Comparison of ENCODE assay signal across 14 cellular contexts in the genomic region with DNA sequence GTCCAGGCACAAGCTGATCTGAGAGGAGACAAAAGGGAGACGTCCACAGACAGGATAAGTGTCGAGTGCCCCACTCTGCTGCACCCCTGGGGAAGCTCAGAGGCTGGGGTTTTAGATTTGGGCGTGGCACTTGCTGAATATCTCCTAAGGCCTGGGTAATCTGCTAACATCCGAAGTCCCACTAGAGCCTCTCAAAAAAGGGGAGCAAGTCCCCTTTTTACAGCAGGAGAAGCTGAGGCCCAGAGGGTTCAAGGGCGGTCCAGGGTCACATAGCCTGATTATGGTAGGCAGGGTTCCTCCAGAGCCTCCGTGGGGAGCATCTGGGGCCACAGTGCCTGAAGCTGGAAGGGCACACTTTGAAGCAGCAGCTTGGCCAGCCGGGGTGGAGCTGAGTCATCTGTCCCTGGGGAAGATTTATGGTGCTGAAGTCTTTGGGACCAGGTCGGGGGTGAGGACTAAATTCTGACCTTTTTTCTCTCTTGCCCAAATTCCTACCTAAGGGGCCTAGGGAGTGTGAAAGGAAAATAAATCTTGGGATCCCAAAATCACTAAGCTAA.
DNase-seq lines count a peak whose midpoint lies in the region; ATAC-seq, FAIRE-seq and TF ChIP-seq lines count a peak whose summit lies in the region.
"Had no signal": no experiment of that assay in that cellular context is flagged by ENCODE, and none has a peak within 500 bp of the region (broad histone marks: within the 10 kb centered on the region; RNA-seq: fewer than 3 reads in every experiment).

No MANE protein-coding gene starts in this region.

- DNase-seq in DMS 273 treated with DMSO at 0.1 percent for 48 hours (lab: John Stamatoyannopoulos, UW) (peak; percentile 22), NCI-H2171 treated with DMSO at 0.1 percent for 48 hours (lab: John Stamatoyannopoulos, UW) (peak; percentile 55), endothelial cell of umbilical vein (ENCODE audit: low read depth, low spot score) (no peak), trophoblast cell (no peak), GM19239 (ENCODE audit: insufficient read length, low spot score) (no peak), prostate gland (ENCODE audit: low spot score) (no peak)
- no peak for DNase-seq in stimulated activated CD4-positive, alpha-beta T cell treated with anti-CD3 and anti-CD28 coated beads, Interleukin-2, amount 100 ng/mL, for 48 hours
- DNase-seq: activated naive CD8-positive, alpha-beta T cell treated with anti-CD3 and anti-CD28 coated beads for 36 hours; Caco-2; NCI-H2107; SJCRH30; stimulated activated CD4-positive, alpha-beta T cell treated with anti-CD3 and anti-CD28 coated beads, Interleukin-12 subunit alpha, Interleukin-12 subunit beta, amount 100 ng/mL, for 4 hours had no signal

- TF ChIP-seq CTCF in endothelial cell of umbilical vein (IDR thresholded peaks at IDR 0.05; ENCODE audit: extremely low read depth in 1 of 2, insufficient read depth in 1 of 2, low read depth in 1 of 2, low read length in 2 of 2) (no peak), prostate gland (IDR thresholded peaks at IDR 0.05) (no peak)

- H3K23ac ChIP-seq in trophoblast cell (ENCODE audit: low read length) = no peak overlapping the region

- H3K4me3 ChIP-seq in endothelial cell of umbilical vein (replicated peaks in 1 of 3; ENCODE audit: insufficient read depth in 1 of 3, low read depth in 1 of 3, low read length in 3 of 3) (no peak overlapping the region), trophoblast cell (ENCODE audit: low read depth, low read length) (no peak overlapping the region), prostate gland (no peak overlapping the region)
- H3K4me3 ChIP-seq: lung, SJCRH30 had no signal

- BruUV-seq in endothelial cell of umbilical vein (replicated peaks; lab: Mats Ljungman, UMichigan) = no TSS peak

- no peaks in the 10 kb centered on the region for H3K9me3 ChIP-seq in endothelial cell of umbilical vein (replicated peaks; ENCODE audit: control insufficient read depth, insufficient read depth, low read length)
- H3K9me3 ChIP-seq in trophoblast cell (ENCODE audit: insufficient read depth, low read depth, low read length) = peaks cover 3% of the 10 kb centered on the region
- no peaks in the 10 kb centered on the region for H3K9me3 ChIP-seq in prostate gland
- H3K9me3 ChIP-seq: Caco-2, SJCRH30 had no signal

- H2BK5ac ChIP-seq in trophoblast cell (ENCODE audit: low read depth, low read length, poor library complexity) = peak overlapping the region; percentile 58

- no peaks in the 10 kb centered on the region for H3K9me1 ChIP-seq in endothelial cell of umbilical vein (replicated peaks; ENCODE audit: control insufficient read depth, extremely low read depth, insufficient read depth, low read length)

- peak overlapping the region; percentile 25 for H2BK120ac ChIP-seq in trophoblast cell (ENCODE audit: insufficient read depth, low read length, poor library complexity)

- FAIRE-seq in endothelial cell of umbilical vein (lab: Jason Lieb, UNC) (no peak), GM19239 (lab: Jason Lieb, UNC) (no peak)

- peak overlapping the region; percentile 31 for H2AFZ ChIP-seq in endothelial cell of umbilical vein (ENCODE audit: low read depth, low read length)
- peak overlapping the region; percentile 11 for H2AFZ ChIP-seq in trophoblast cell (ENCODE audit: insufficient read depth, low read length, poor library complexity)

- dilution Hi-C loops in endothelial cell of umbilical vein (cut with MboI; ENCODE audit: extremely low pct_ligation_motif_present, low sequenced_read_pairs) = no loop called here

- no peaks in the 10 kb centered on the region for H3K36me3 ChIP-seq in endothelial cell of umbilical vein (ENCODE audit: control insufficient read depth in 2 of 2, extremely low read depth in 1 of 2, insufficient read depth in 2 of 2, low read length in 2 of 2)
- H3K36me3 ChIP-seq in trophoblast cell (ENCODE audit: control insufficient read depth in 1 of 2, insufficient read depth in 2 of 2, low read length in 2 of 2) = no peaks in the 10 kb centered on the region
- H3K36me3 ChIP-seq in prostate gland = no peaks in the 10 kb centered on the region
- H3K36me3 ChIP-seq: SJCRH30 had no signal

- no peak overlapping the region for H4K12ac ChIP-seq in trophoblast cell (ENCODE audit: low read depth, low read length)

- peak overlapping the region; percentile 33 for H4K8ac ChIP-seq in trophoblast cell (ENCODE audit: low read depth, low read length)

- H4K20me1 ChIP-seq in endothelial cell of umbilical vein (replicated peaks; ENCODE audit: control insufficient read depth, extremely low read depth, insufficient read depth, low read length) = no peaks in the 10 kb centered on the region

- H3K27ac ChIP-seq in endothelial cell of umbilical vein (ENCODE audit: insufficient read depth, low read depth, low read length) = no peak overlapping the region
- H3K27ac ChIP-seq in trophoblast cell (ENCODE audit: low read depth, low read length) = peak overlapping the region; percentile 6
- H3K27ac ChIP-seq in prostate gland = no peak overlapping the region
- H3K27ac ChIP-seq: SJCRH30 had no signal

- TF ChIP-seq POLR2A in endothelial cell of umbilical vein (IDR thresholded peaks at IDR 0.05; ENCODE audit: low read depth, low read length) (no peak), prostate gland (IDR thresholded peaks at IDR 0.05) (no peak)

- H2BK12ac ChIP-seq in trophoblast cell (ENCODE audit: low read length) = peak overlapping the region; percentile 91

- H3K79me1 ChIP-seq in trophoblast cell (ENCODE audit: low read length) = peaks cover 49% of the 10 kb centered on the region

- H4K91ac ChIP-seq in trophoblast cell (ENCODE audit: low read depth, low read length) = peak overlapping the region; percentile 87

- peak overlapping the region; percentile 73 for H3K18ac ChIP-seq in trophoblast cell (ENCODE audit: low read length)

- CTCF ChIA-PET in endothelial cell of umbilical vein (lab: Charles Lee) = interaction anchor here (0.7 to 2.4 kb wide), 10 partner anchors 9 to 120 kb away, joined by 3 to 12 read pairs (median 4); no protein-coding TSS in a partner anchor

- H3K4ac ChIP-seq in trophoblast cell (ENCODE audit: low read depth, low read length) = peak overlapping the region; percentile 1

- peak overlapping the region; percentile 13 for H3K14ac ChIP-seq in trophoblast cell (ENCODE audit: low read length)

- intact Hi-C loops in endothelial cell of umbilical vein (cut with micrococcal nuclease) (loop anchor here (1.0 kb wide), 1 partner anchor 10 kb away; no protein-coding TSS in a partner anchor), prostate gland (cut with DNase I) (no loop called here)

- WGBS in trophoblast cell (ENCODE audit: extremely low coverage, insufficient coverage, insufficient read length) = no CpG with 5 or more reads among the region's 8 CpGs
- WGBS in prostate gland = 64% methylated on average over 8 of the region's 8 CpGs

- H2AK5ac ChIP-seq in trophoblast cell (ENCODE audit: low read length) = peak overlapping the region; percentile 93

- POLR2A ChIA-PET in endothelial cell of umbilical vein (lab: Charles Lee) = interaction anchor here (0.7 kb wide), 1 partner anchor 15 kb away, joined by 3 read pairs; no protein-coding TSS in a partner anchor

- H3K9ac ChIP-seq in endothelial cell of umbilical vein (replicated peaks; ENCODE audit: extremely low read depth, insufficient read depth, low read length) = no peak overlapping the region
- H3K9ac ChIP-seq in trophoblast cell (ENCODE audit: low read length) = no peak overlapping the region

- H3K4me2 ChIP-seq in endothelial cell of umbilical vein (ENCODE audit: insufficient read depth, low read length) = peak overlapping the region; percentile 12
- no peak overlapping the region for H3K4me2 ChIP-seq in trophoblast cell (ENCODE audit: low read length)

- no peaks in the 10 kb centered on the region for H3K79me2 ChIP-seq in endothelial cell of umbilical vein (ENCODE audit: control insufficient read depth, insufficient read depth, low read length)
- H3K79me2 ChIP-seq in trophoblast cell (ENCODE audit: control insufficient read depth, insufficient read depth, low read length, poor library complexity) = peaks cover 8% of the 10 kb centered on the region

- ATAC-seq in GM19023 (IDR thresholded peaks at IDR 0.05; ENCODE audit: unreplicated experiment) = no peak

- H3K4me1 ChIP-seq in endothelial cell of umbilical vein (ENCODE audit: control insufficient read depth, extremely low read depth, insufficient read depth, low read length) (peaks cover 8% of the 10 kb centered on the region), trophoblast cell (ENCODE audit: control insufficient read depth in 1 of 2, insufficient read depth in 2 of 2, low read length in 2 of 2) (peaks cover 31 to 32% of the 10 kb centered on the region in 2 experiments), prostate gland (replicated peaks) (peaks cover 16% of the 10 kb centered on the region)
- H3K4me1 ChIP-seq: SJCRH30 had no signal

- H3K27me3 ChIP-seq in endothelial cell of umbilical vein (ENCODE audit: control insufficient read depth in 2 of 2, insufficient read depth in 2 of 2, low read length in 2 of 2) = no peaks in the 10 kb centered on the region
- H3K27me3 ChIP-seq in trophoblast cell (ENCODE audit: insufficient read depth, low read length) = no peaks in the 10 kb centered on the region
- no peaks in the 10 kb centered on the region for H3K27me3 ChIP-seq in prostate gland (replicated peaks; ENCODE audit: insufficient read depth)

TF ChIP-seq in endothelial cell of umbilical vein, 7 proteins besides CTCF, POLR2A, EP300 and RAD21:
- TF ChIP-seq FOS (IDR thresholded peaks at IDR 0.05; ENCODE audit: borderline replicate concordance, insufficient read depth, low read length) (peak; percentile 36), MYC (IDR thresholded peaks at IDR 0.05; ENCODE audit: low read depth, low read length) (no peak)

Comparison
In these comparisons a context has a peak if more than half of its experiments do, and no peak if none do; other contexts are left out.
1. DNase-seq: peak in DMS 273 treated with DMSO at 0.1 percent for 48 hours (single experiment) and NCI-H2171 treated with DMSO at 0.1 percent for 48 hours (single experiment); none in endothelial cell of umbilical vein (single experiment), trophoblast cell (0 of 2), stimulated activated CD4-positive, alpha-beta T cell treated with anti-CD3 and anti-CD28 coated beads, Interleukin-2, amount 100 ng/mL, for 48 hours (0 of 2), GM19239 (single experiment) and prostate gland (single experiment).